In genomic region chrX:9530848-9531274, GRCh38 we compare ENCODE assay signal across 8 cellular contexts.
DNase-seq lines count a peak whose midpoint lies in the region; ATAC-seq and TF ChIP-seq lines count a peak whose summit lies in the region.

No MANE protein-coding gene starts in this region.

- TF ChIP-seq CTCF in mucosa of descending colon (IDR thresholded peaks at IDR 0.05), result no peak

- H3K36me3 ChIP-seq in mucosa of descending colon (ENCODE audit: low read depth), result no peaks in the 10 kb centered on the region

- ATAC-seq in HG02981 (IDR thresholded peaks at IDR 0.05; ENCODE audit: unreplicated experiment) (peak; percentile 93), mucosa of descending colon (peak; percentile 76)
- ATAC-seq in effector memory CD8-positive, alpha-beta T cell (replicated peaks), result peak; percentile 98

- no peak overlapping the region for H3K4me3 ChIP-seq in mucosa of descending colon

- H3K9me3 ChIP-seq in mucosa of descending colon, result no peaks in the 10 kb centered on the region

- intact Hi-C loops in mucosa of descending colon (cut with DNase I, micrococcal nuclease), result no loop called here

- H3K4me3 Mint-ChIP-seq in effector memory CD8-positive, alpha-beta T cell, result peak overlapping the region; percentile 68 to 81

- H3K4me1 ChIP-seq in mucosa of descending colon (ENCODE audit: low read depth), result no peaks in the 10 kb centered on the region

- peak; percentile 65 for DNase-seq in NCI-H1436 (lab: John Stamatoyannopoulos, UW)
- DNase-seq in NCI-H1436 treated with DMSO at 0.1 percent for 48 hours (lab: John Stamatoyannopoulos, UW), result no peak
- peak; percentile 76 for DNase-seq in NCI-H345 treated with DMSO at 0.1 percent for 48 hours (lab: John Stamatoyannopoulos, UW; ENCODE audit: unreplicated experiment)
- DNase-seq in activated CD4-positive, alpha-beta T cell treated with anti-CD3 and anti-CD28 coated beads, Interleukin-2, amount 50 U/mL, for 48 hours, result peak; percentile 45 to 54
- DNase-seq in effector memory CD8-positive, alpha-beta T cell, result peak; percentile 41 to 53 (median 49)
- DNase-seq in mucosa of descending colon, result peak; percentile 42 to 72 (median 63)
- peak; percentile 21 to 33 for DNase-seq in stimulated activated CD8-positive, alpha-beta memory T cell treated with anti-CD3 and anti-CD28 coated beads, Interleukin-7, amount 100 ng/mL, for 4 hours (ENCODE audit: low read depth in 2 of 2)

- no peaks in the 10 kb centered on the region for H3K9me3 Mint-ChIP-seq in effector memory CD8-positive, alpha-beta T cell

- no peaks in the 10 kb centered on the region for H3K27me3 Mint-ChIP-seq in effector memory CD8-positive, alpha-beta T cell

- peak overlapping the region in 1 of 2 donors; percentile 80 for H3K27ac Mint-ChIP-seq in effector memory CD8-positive, alpha-beta T cell

- H3K4me1 Mint-ChIP-seq in effector memory CD8-positive, alpha-beta T cell (ENCODE audit: low read depth in 2 of 2), result peaks cover 7 to 19% of the 10 kb centered on the region in 2 donors

- H3K36me3 Mint-ChIP-seq in effector memory CD8-positive, alpha-beta T cell (ENCODE audit: insufficient read depth), result peaks cover 3% of the 10 kb centered on the region
